Comparison of ENCODE assay signal across 15 cellular contexts in genomic region chr12:49626169-49626835, GRCh38. TPM values are rescaled to one million over a fixed set of nuclear protein-coding genes. Genes with fewer than 3 reads are reported as not detected.
DNase-seq lines count a peak whose midpoint lies in the region; ATAC-seq, FAIRE-seq and TF ChIP-seq lines count a peak whose summit lies in the region.
"Had no signal": no experiment of that assay in that cellular context is flagged by ENCODE, and none has a peak within 500 bp of the region (broad histone marks: within the 10 kb centered on the region; RNA-seq: fewer than 3 reads in every experiment).

No MANE protein-coding gene starts in this region.

- no peaks in the 10 kb centered on the region for H3K79me2 ChIP-seq in DOHH2 (ENCODE audit: control insufficient read depth, low read length)

- no peak for ATAC-seq in GM19395 (IDR thresholded peaks at IDR 0.05; ENCODE audit: unreplicated experiment)
- ATAC-seq: HepG2, left cardiac atrium had no signal

- no peaks in the 10 kb centered on the region for H3K27me3 ChIP-seq in A673 (replicated peaks; ENCODE audit: insufficient read depth, low read depth, low read length, poor library complexity)
- H3K27me3 ChIP-seq in DOHH2 (ENCODE audit: control insufficient read depth, low read length) = no peaks in the 10 kb centered on the region; the same call in 1 of the 2 replicates
- H3K27me3 ChIP-seq: suprapubic skin had no signal

- POLR2A ChIA-PET in A673 (lab: Charles Lee; ENCODE audit: low non-redundant PET) = no interaction called here

- TF ChIP-seq CTCF in A673 (conservative IDR thresholded peaks at IDR 0.05; ENCODE audit: low read depth, low read length) = peak; percentile 24; the same call in 1 of the 2 replicates
- peak; percentile 45 for TF ChIP-seq CTCF in DOHH2 (IDR thresholded peaks at IDR 0.05; ENCODE audit: low read depth, low read length, poor library complexity, severe bottlenecking)
- TF ChIP-seq CTCF in fibroblast of mammary gland (conservative IDR thresholded peaks at IDR 0.05; ENCODE audit: control insufficient read depth, insufficient read depth, low read depth, low read length) = peak; percentile 15

- H3K9me2 ChIP-seq in DOHH2 (replicated peaks; ENCODE audit: control insufficient read depth, low read length) = no peaks in the 10 kb centered on the region

- H3K27ac ChIP-seq in A673 (ENCODE audit: low read depth, low read length, poor library complexity, severe bottlenecking) (no peak overlapping the region), DOHH2 (ENCODE audit: low read depth, low read length) (no peak overlapping the region)
- H3K27ac ChIP-seq: neutrophil, RWPE1, suprapubic skin had no signal

- H3K9me3 ChIP-seq in A673 (ENCODE audit: low read depth, low read length, poor library complexity, severe bottlenecking) (no peaks in the 10 kb centered on the region), DOHH2 (ENCODE audit: control insufficient read depth, insufficient read depth, low read length) (no peaks in the 10 kb centered on the region)
- H3K9me3 ChIP-seq: neutrophil, suprapubic skin had no signal

- no peaks in the 10 kb centered on the region for H4K20me1 ChIP-seq in DOHH2 (ENCODE audit: control insufficient read depth, insufficient read depth, low read depth, low read length)

- peaks cover 36% of the 10 kb centered on the region for H3F3A ChIP-seq in DOHH2 (ENCODE audit: control insufficient read depth, insufficient read depth)

- CTCF ChIA-PET in A673 (lab: Charles Lee) = no interaction called here

- BruUV-seq in A673 (replicated peaks; lab: Mats Ljungman, UMichigan) = no TSS peak

- no peaks in the 10 kb centered on the region for H3K36me3 ChIP-seq in A673 (ENCODE audit: insufficient read depth, low read length, poor library complexity, severe bottlenecking)
- H3K36me3 ChIP-seq in DOHH2 (ENCODE audit: control insufficient read depth, low read length) = no peaks in the 10 kb centered on the region
- H3K36me3 ChIP-seq: neutrophil, suprapubic skin had no signal

- peaks cover 17% of the 10 kb centered on the region for H3K4me1 ChIP-seq in A673 (ENCODE audit: insufficient read depth, low read length, poor library complexity, severe bottlenecking)
- H3K4me1 ChIP-seq in DOHH2 (ENCODE audit: control insufficient read depth, low read length) = peaks cover 42% of the 10 kb centered on the region

- no peak for DNase-seq in A673 (ENCODE audit: low spot score)
- peak; percentile 56 for DNase-seq in RCC 7860 (ENCODE audit: low spot score)
- DNase-seq in fibroblast of mammary gland (ENCODE audit: low read depth) = peak; percentile 20
- no peak for DNase-seq in MV-4-11 (lab: John Stamatoyannopoulos, UW)
- no peak for DNase-seq in iPS-NIHi7 (ENCODE audit: extremely low spot score)
- DNase-seq in DMS 273 (lab: John Stamatoyannopoulos, UW; ENCODE audit: unreplicated experiment) = no peak
- DNase-seq: amygdala, erythroblast, left cardiac atrium had no signal

- no peak overlapping the region for H3K4me2 ChIP-seq in DOHH2 (ENCODE audit: low read length)

- intact Hi-C loops in A673 (cut with micrococcal nuclease; ENCODE audit: unreplicated experiment) = no loop called here

- FAIRE-seq in RCC 7860 (lab: Jason Lieb, UNC) = no peak
- FAIRE-seq: HepG2 had no signal

- H3K4me3 ChIP-seq in A673 (ENCODE audit: low read depth, low read length, poor library complexity, severe bottlenecking) = no peak overlapping the region
- H3K4me3 ChIP-seq in DOHH2 (ENCODE audit: low read length) = no peak overlapping the region
- no peak overlapping the region for H3K4me3 ChIP-seq in fibroblast of mammary gland (ENCODE audit: control insufficient read depth, low read depth, low read length)
- H3K4me3 ChIP-seq: suprapubic skin had no signal

RNA-seq across cellular contexts. Expression of gene PRPF40B, which starts 2.9 kb away (rescaled TPM):
- 14.0 and 19.4 TPM in 2 replicates for total RNA-seq in A673 (2021)

RNA-seq across cellular contexts. Expression of gene FAM186B, which starts 20.9 kb away (rescaled TPM):
- total RNA-seq in A673 (2021) = 0.19 and 0.20 TPM in 2 replicates

RNA-seq across cellular contexts. Expression of gene MCRS1, which starts 58.4 kb away (rescaled TPM):
- total RNA-seq in A673 (2021) = 79.6 and 84.3 TPM in 2 replicates

Comparison
In these comparisons a context has a peak if more than half of its experiments do, and no peak if none do; other contexts are left out.
1. DNase-seq: peak in RCC 7860 (single experiment) and fibroblast of mammary gland (single experiment); none in A673 (single experiment), MV-4-11 (single experiment), iPS-NIHi7 (single experiment) and DMS 273 (single experiment).
2. Peak in every context shown above with its lines, with median percentiles within 50 percentile points of each other: CTCF ChIP-seq.